Comparison of ENCODE assay signal across 1 cellular context in genomic region chr4:80072607-80073361, GRCh38.
A peak's percentile ranks its signal among the peaks of the same experiment; 100 is the strongest.
TF ChIP-seq lines count a peak whose summit lies in the region.

Gene ANTXR2, minus strand, starts transcription at chr4:80073229. Its CDS starts 669 bp downstream, at chr4:80072560.

TF ChIP-seq in HEK293, 187 proteins besides CTCF, POLR2A, EP300 and RAD21 (continued from another document):
- TF ChIP-seq ZBTB11 (tag by site-specific recombination; conservative IDR thresholded peaks at IDR 0.05; ENCODE audit: low read depth) (peak; percentile 72), ZNF692 (tag by site-specific recombination; IDR thresholded peaks at IDR 0.05) (peak; percentile 99), ZBTB20 (tag by site-specific recombination; IDR thresholded peaks at IDR 0.05) (peak; percentile 84), GLIS1 (tag by site-specific recombination; IDR thresholded peaks at IDR 0.05) (peak; percentile 53; the same call in 1 of the 2 replicates), ZNF366 (tag by site-specific recombination; conservative IDR thresholded peaks at IDR 0.05) (peak; percentile 80), ZNF335 (tag by site-specific recombination; conservative IDR thresholded peaks at IDR 0.05) (peak; percentile 86), ZNF133 (tag by site-specific recombination; IDR thresholded peaks at IDR 0.05) (no peak), KLF9 (tag by site-specific recombination; IDR thresholded peaks at IDR 0.05; ENCODE audit: low read depth) (peak; percentile 78), IKZF3 (tag by site-specific recombination; IDR thresholded peaks at IDR 0.05) (peak; percentile 16; the same call in 1 of the 2 replicates), WT1 (tag by site-specific recombination; IDR thresholded peaks at IDR 0.05) (peak; percentile 79), KLF1 (tag by site-specific recombination; IDR thresholded peaks at IDR 0.05) (peak; percentile 32; the same call in 1 of the 2 replicates), SP2 (tag by site-specific recombination; IDR thresholded peaks at IDR 0.05) (peak; percentile 65), ZXDB (tag by site-specific recombination; IDR thresholded peaks at IDR 0.05) (peak; percentile 17; the same call in 1 of the 2 replicates), ZNF121 (tag by site-specific recombination; IDR thresholded peaks at IDR 0.05) (no peak), ZNF530 (tag by site-specific recombination; IDR thresholded peaks at IDR 0.05; ENCODE audit: low read depth) (no peak), ZEB2 (tag by site-specific recombination; IDR thresholded peaks at IDR 0.05) (0 out of 2 replicates have a peak, but pooled peaks have one; percentile 55), ZFP69B (tag by site-specific recombination; IDR thresholded peaks at IDR 0.05) (peak; percentile 97), TRIM28 (IDR thresholded peaks at IDR 0.05; ENCODE audit: borderline replicate concordance, low read length) (peak; percentile 83; the same call in 1 of the 2 replicates), ZBTB8A (tag by site-specific recombination; IDR thresholded peaks at IDR 0.05) (peak; percentile 24), ZBTB26 (tag by site-specific recombination; optimal IDR thresholded peaks at IDR 0.05) (peak; percentile 77), ZNF449 (tag by site-specific recombination; IDR thresholded peaks at IDR 0.05) (no peak), ZNF398 (tag by site-specific recombination; IDR thresholded peaks at IDR 0.05) (peak; percentile 79), ZNF2 (tag by site-specific recombination; IDR thresholded peaks at IDR 0.05) (peak; percentile 16; the same call in 1 of the 2 replicates), ZBTB17 (tag by site-specific recombination; IDR thresholded peaks at IDR 0.05) (peak; percentile 68), ZNF792 (tag by site-specific recombination; IDR thresholded peaks at IDR 0.05) (no peak), REST (tag by site-specific recombination; IDR thresholded peaks at IDR 0.05) (no peak), ZIC2 (tag by site-specific recombination; IDR thresholded peaks at IDR 0.05) (peak; percentile 8; the same call in 1 of the 2 replicates), SCRT2 (tag by site-specific recombination; IDR thresholded peaks at IDR 0.05) (peak; percentile 60), ZSCAN30 (tag by site-specific recombination; IDR thresholded peaks at IDR 0.05) (0 out of 2 replicates have a peak, but pooled peaks have one; percentile 16), KLF16 (tag by site-specific recombination; IDR thresholded peaks at IDR 0.05) (peak; percentile 46; the same call in 1 of the 2 replicates), ZNF791 (tag by site-specific recombination; IDR thresholded peaks at IDR 0.05) (no peak), ZBTB48 (tag by site-specific recombination; IDR thresholded peaks at IDR 0.05) (0 out of 2 replicates have a peak, but pooled peaks have one; percentile 61), ZNF341 (tag by site-specific recombination; IDR thresholded peaks at IDR 0.05; ENCODE audit: low read depth) (peak; percentile 84), ZFP37 (tag by site-specific recombination; IDR thresholded peaks at IDR 0.05) (0 out of 2 replicates have a peak, but pooled peaks have one; percentile 70), GLIS2 (tag by site-specific recombination; IDR thresholded peaks at IDR 0.05) (peak; percentile 34), ZNF777 (tag by site-specific recombination; IDR thresholded peaks at IDR 0.05; ENCODE audit: borderline replicate concordance) (0 out of 2 replicates have a peak, but pooled peaks have one; percentile 35), ZNF843 (tag by site-specific recombination; IDR thresholded peaks at IDR 0.05) (0 out of 2 replicates have a peak, but pooled peaks have one; percentile 7), ZNF394 (tag by site-specific recombination; IDR thresholded peaks at IDR 0.05; ENCODE audit: borderline replicate concordance) (peak; percentile 23; the same call in 1 of the 2 replicates), SP3 (tag by site-specific recombination; IDR thresholded peaks at IDR 0.05) (peak; percentile 46), ZNF24 (tag by site-specific recombination; IDR thresholded peaks at IDR 0.05) (no peak), ZNF600 (tag by site-specific recombination; IDR thresholded peaks at IDR 0.05) (peak; percentile 82), OVOL3 (tag by site-specific recombination; IDR thresholded peaks at IDR 0.05) (no peak), ZNF704 (tag by site-specific recombination; IDR thresholded peaks at IDR 0.05) (peak; percentile 80; the same call in 1 of the 2 replicates), PRDM1 (tag by site-specific recombination; IDR thresholded peaks at IDR 0.05) (peak; percentile 20; the same call in 1 of the 2 replicates), ZNF426 (tag by site-specific recombination; IDR thresholded peaks at IDR 0.05) (no peak), PRDM10 (tag by site-specific recombination; IDR thresholded peaks at IDR 0.05) (peak; percentile 44; the same call in 1 of the 2 replicates)
